In the genomic region with DNA sequence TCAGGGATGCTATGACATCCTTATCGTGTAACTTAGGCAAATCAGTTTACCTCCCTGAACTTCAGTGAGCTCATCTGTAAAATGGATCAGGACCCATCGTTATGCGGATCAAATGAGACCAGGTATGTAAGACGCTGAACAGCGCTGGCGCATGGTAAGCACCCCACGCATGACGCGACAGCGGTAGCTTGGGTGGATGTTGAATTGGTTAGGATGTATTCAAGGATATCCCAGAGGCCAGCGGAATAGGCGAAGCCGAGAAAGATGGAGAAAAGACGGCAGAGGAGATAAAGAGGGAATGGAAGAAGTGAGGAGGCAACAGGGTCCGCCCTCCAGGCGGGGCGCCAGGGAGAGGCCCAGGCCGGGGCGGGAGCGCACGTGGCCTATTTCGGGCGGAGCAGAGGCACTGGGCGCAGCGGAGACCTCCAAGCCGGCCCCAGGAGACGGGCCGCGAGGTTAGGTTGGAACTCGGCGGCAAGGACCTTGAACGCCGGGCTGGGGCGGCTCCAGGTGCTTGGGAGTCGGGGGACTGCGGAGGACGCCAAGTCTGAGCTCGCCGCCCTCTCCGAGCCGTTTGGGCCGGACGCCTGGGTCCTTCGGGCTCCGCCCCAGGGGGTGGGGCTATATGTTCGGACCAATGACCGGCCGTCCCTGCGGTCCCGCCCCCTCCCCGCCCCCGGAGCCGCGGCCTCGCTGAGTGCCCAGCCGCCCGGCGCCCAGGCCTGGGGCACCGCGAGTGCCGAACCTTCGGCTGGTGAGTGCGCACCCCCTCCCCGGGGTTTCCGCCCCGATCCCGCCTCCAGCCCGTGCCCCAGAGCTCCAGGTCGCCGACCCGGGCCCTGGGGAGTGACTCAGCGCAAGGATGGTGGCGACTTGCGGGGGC, we compare ENCODE assay signal across 1 cellular context.
A peak's percentile ranks its signal among the peaks of the same experiment; 100 is the strongest.
TF ChIP-seq lines count a peak whose summit lies in the region.

TSS of gene ZNF771 (plus strand) at position 696 of the 883 bp plus-strand sequence. CDS start 448 bp downstream, outside the sequence.

TF ChIP-seq in HCT116, 20 proteins besides CTCF, POLR2A, EP300 and RAD21 (continued from another document):
- TF ChIP-seq, protein P1, sequence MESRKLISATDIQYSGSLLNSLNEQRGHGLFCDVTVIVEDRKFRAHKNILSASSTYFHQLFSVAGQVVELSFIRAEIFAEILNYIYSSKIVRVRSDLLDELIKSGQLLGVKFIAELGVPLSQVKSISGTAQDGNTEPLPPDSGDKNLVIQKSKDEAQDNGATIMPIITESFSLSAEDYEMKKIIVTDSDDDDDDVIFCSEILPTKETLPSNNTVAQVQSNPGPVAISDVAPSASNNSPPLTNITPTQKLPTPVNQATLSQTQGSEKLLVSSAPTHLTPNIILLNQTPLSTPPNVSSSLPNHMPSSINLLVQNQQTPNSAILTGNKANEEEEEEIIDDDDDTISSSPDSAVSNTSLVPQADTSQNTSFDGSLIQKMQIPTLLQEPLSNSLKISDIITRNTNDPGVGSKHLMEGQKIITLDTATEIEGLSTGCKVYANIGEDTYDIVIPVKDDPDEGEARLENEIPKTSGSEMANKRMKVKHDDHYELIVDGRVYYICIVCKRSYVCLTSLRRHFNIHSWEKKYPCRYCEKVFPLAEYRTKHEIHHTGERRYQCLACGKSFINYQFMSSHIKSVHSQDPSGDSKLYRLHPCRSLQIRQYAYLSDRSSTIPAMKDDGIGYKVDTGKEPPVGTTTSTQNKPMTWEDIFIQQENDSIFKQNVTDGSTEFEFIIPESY (IDR thresholded peaks at IDR 0.05; ENCODE audit: extremely low read depth, insufficient replicate concordance, low read length), result no peak
- TF ChIP-seq ZFX (IDR thresholded peaks at IDR 0.05) (peak; percentile 90), ZNF274 (IDR thresholded peaks at IDR 0.05; ENCODE audit: low read depth, low read length) (no peak), MAX (IDR thresholded peaks at IDR 0.05) (peak; percentile 97), JUND (IDR thresholded peaks at IDR 0.05) (no peak), YY1 (IDR thresholded peaks at IDR 0.05; ENCODE audit: extremely low read depth, insufficient replicate concordance, low read depth, low read length) (peak; percentile 4), CEBPB (IDR thresholded peaks at IDR 0.05; ENCODE audit: low read depth) (no peak), SRF (IDR thresholded peaks at IDR 0.05; ENCODE audit: low read depth) (no peak), CBX3 (IDR thresholded peaks at IDR 0.05; ENCODE audit: low read depth) (no peak), EZH2phosphoT487 (IDR thresholded peaks at IDR 0.05; ENCODE audit: borderline replicate concordance) (no peak), SIN3A (IDR thresholded peaks at IDR 0.05; ENCODE audit: low read depth) (peak; percentile 86)
- TF ChIP-seq, protein P2, sequence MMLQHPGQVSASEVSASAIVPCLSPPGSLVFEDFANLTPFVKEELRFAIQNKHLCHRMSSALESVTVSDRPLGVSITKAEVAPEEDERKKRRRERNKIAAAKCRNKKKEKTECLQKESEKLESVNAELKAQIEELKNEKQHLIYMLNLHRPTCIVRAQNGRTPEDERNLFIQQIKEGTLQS (IDR thresholded peaks at IDR 0.05), result no peak
- TF ChIP-seq, protein P3, sequence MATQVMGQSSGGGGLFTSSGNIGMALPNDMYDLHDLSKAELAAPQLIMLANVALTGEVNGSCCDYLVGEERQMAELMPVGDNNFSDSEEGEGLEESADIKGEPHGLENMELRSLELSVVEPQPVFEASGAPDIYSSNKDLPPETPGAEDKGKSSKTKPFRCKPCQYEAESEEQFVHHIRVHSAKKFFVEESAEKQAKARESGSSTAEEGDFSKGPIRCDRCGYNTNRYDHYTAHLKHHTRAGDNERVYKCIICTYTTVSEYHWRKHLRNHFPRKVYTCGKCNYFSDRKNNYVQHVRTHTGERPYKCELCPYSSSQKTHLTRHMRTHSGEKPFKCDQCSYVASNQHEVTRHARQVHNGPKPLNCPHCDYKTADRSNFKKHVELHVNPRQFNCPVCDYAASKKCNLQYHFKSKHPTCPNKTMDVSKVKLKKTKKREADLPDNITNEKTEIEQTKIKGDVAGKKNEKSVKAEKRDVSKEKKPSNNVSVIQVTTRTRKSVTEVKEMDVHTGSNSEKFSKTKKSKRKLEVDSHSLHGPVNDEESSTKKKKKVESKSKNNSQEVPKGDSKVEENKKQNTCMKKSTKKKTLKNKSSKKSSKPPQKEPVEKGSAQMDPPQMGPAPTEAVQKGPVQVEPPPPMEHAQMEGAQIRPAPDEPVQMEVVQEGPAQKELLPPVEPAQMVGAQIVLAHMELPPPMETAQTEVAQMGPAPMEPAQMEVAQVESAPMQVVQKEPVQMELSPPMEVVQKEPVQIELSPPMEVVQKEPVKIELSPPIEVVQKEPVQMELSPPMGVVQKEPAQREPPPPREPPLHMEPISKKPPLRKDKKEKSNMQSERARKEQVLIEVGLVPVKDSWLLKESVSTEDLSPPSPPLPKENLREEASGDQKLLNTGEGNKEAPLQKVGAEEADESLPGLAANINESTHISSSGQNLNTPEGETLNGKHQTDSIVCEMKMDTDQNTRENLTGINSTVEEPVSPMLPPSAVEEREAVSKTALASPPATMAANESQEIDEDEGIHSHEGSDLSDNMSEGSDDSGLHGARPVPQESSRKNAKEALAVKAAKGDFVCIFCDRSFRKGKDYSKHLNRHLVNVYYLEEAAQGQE (IDR thresholded peaks at IDR 0.05; ENCODE audit: low read depth), result no peak
